ENCODE assay signal across 8 cellular contexts in the genomic region with DNA sequence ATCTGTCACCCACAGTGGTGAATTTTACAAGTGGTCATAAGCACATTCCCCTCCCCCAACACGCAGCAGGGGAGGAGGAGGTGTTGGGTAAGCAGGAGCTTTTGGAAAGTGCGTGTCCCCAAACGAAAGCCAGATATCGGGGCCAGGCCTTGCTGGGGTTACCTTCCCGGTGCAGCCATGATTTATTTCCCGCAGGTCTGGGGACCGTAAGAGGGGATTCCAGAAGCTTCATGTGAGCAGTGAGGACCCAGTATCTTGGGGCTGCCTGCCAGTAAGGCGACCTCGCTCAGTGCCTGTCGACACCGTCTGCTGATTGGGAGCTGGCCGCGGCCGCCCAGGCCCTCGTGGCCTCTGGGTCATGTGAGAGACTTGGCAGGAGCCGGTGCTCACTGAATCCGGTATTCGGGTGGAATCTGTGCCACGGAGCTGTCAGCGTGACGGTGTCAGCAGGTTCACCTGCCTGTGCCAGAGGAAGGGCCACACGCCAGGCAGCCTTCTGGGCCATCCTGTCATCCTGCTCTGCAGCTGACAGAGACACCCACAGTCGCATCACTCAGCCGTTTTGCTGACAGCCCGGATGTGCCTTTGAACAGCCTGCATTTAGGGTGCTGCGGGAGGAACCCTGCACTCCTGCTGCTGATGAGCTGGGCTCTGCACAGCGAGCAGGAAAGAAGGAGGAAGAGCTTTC. TPM values are rescaled to one million over a fixed set of nuclear protein-coding genes. Genes with fewer than 3 reads are reported as not detected.
A peak's percentile ranks its signal among the peaks of the same experiment; 100 is the strongest.
DNase-seq lines count a peak whose midpoint lies in the region; TF ChIP-seq lines count a peak whose summit lies in the region.

No MANE protein-coding gene starts in this region.

- no peak for TF ChIP-seq CTCF in brain (conservative IDR thresholded peaks at IDR 0.05)

- H3K9me3 ChIP-seq in skeletal muscle satellite cell (replicated peaks; ENCODE audit: low read length) = no peaks in the 10 kb centered on the region

- no peaks in the 10 kb centered on the region for H3K36me3 Mint-ChIP-seq in brain
- H3K36me3 Mint-ChIP-seq in immature natural killer cell = no peaks in the 10 kb centered on the region

- H3K4me1 Mint-ChIP-seq in brain (peaks cover 8% of the 10 kb centered on the region), immature natural killer cell (peaks cover 11 to 18% of the 10 kb centered on the region in 2 donors)

- H3K9me3 Mint-ChIP-seq in brain (peaks cover 0 to 3% (median 0%) of the 10 kb centered on the region in 5 experiments), immature natural killer cell (no peaks in the 10 kb centered on the region)

- peak overlapping the region; percentile 60 for H3K4me3 ChIP-seq in skeletal muscle satellite cell (ENCODE audit: low read length)

- DNase-seq in NCI-H1694 treated with DMSO at 0.1 percent for 48 hours (lab: John Stamatoyannopoulos, UW) (peak; percentile 5), NCI-H1694 (lab: John Stamatoyannopoulos, UW) (no peak), SHP77 treated with DMSO at 0.1 percent for 48 hours (lab: John Stamatoyannopoulos, UW) (peak; percentile 7), immature natural killer cell (peak; percentile 39 to 51 (median 46)), NCI-H748 (lab: John Stamatoyannopoulos, UW; ENCODE audit: unreplicated experiment) (no peak), COR-L47 (lab: John Stamatoyannopoulos, UW) (no peak)

- peaks cover 5% of the 10 kb centered on the region for H3K27me3 ChIP-seq in skeletal muscle satellite cell (ENCODE audit: control insufficient read depth, insufficient read depth, low read length)

- peak overlapping the region; percentile 79 for H3K4me2 ChIP-seq in skeletal muscle satellite cell (ENCODE audit: low read length)

- peak overlapping the region; percentile 44 for H3K9ac ChIP-seq in skeletal muscle satellite cell (ENCODE audit: low read depth, low read length)

- H3K27ac Mint-ChIP-seq in brain (peak overlapping the region in 3 of 5 experiments; percentile 23 to 58 (median 26)), immature natural killer cell (peak overlapping the region; percentile 83 to 93 (median 90))

- no peak overlapping the region for H3K4me3 Mint-ChIP-seq in brain
- peak overlapping the region; percentile 64 to 82 (median 70) for H3K4me3 Mint-ChIP-seq in immature natural killer cell

- peaks cover 10% of the 10 kb centered on the region for H3K4me1 ChIP-seq in skeletal muscle satellite cell (ENCODE audit: control insufficient read depth, insufficient read depth, low read length)

- H3K27me3 Mint-ChIP-seq in brain (peaks cover 4% of the 10 kb centered on the region), immature natural killer cell (ENCODE audit: low read depth in 3 of 3) (peaks cover 0 to 6% (median 1%) of the 10 kb centered on the region in 3 donors)

- H3K36me3 ChIP-seq in skeletal muscle satellite cell (ENCODE audit: insufficient read depth, low read length) = no peaks in the 10 kb centered on the region

RNA-seq across cellular contexts. Expression of gene SEC61B, which starts 37.3 kb away (rescaled TPM):
- polyA plus RNA-seq in brain (ENCODE audit: insufficient read depth, low read depth, low replicate concordance) (249 TPM), immature natural killer cell (100 to 1,000 TPM; 408 to 447 (median 440) TPM)
- 144 and 207 TPM in 2 replicates for total RNA-seq in skeletal muscle satellite cell (2012; rRNA removed)

RNA-seq across cellular contexts. Expression of gene ALG2, which starts 37.6 kb away (rescaled TPM):
- polyA plus RNA-seq in brain (ENCODE audit: insufficient read depth, low read depth, low replicate concordance) = 16.1 TPM
- polyA plus RNA-seq in immature natural killer cell = 10 to 100 TPM; 23.8 to 37.1 (median 32.4) TPM
- 53.0 and 53.7 TPM in 2 replicates for total RNA-seq in skeletal muscle satellite cell (2012; rRNA removed)

Comparison
In these comparisons a context has a peak if more than half of its experiments do, and no peak if none do; other contexts are left out.
1. DNase-seq: peak in NCI-H1694 treated with DMSO at 0.1 percent for 48 hours (single experiment), SHP77 treated with DMSO at 0.1 percent for 48 hours (single experiment) and immature natural killer cell (3 of 3); none in NCI-H1694 (single experiment), NCI-H748 (single experiment) and COR-L47 (single experiment).
2. H3K4me3 Mint-ChIP-seq: peak in immature natural killer cell (5 of 5); none in brain (0 of 5).